ENCODE assay signal across 1 cellular context in the genomic region with DNA sequence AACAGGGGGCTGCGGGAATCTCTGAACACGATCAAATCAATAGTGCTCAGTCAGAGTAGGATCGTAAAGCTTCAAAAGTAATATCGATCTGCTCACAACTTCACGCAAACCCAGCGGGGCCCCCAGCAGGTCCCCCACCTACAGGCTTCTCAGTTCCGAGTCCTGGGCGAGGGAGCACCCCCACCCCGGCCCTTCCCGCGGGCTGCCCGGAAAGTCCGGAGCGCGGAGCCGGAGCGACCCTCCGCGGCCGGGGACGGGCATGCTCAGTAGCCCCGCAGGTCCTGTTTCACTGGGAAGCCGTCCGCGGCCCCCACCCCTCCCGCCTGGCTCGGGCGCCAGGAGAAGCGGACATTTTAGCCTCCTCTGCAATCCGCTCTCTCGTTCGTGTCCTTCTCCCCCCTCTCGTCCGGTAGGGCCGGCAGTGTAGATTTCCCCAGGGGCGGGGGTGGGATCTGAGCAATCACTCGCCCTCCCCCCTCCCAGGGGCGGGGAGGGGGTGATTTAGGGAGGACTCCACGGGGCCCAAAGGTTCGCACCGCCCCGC.
A peak's percentile ranks its signal among the peaks of the same experiment; 100 is the strongest.
TF ChIP-seq lines count a peak whose summit lies in the region.

No MANE protein-coding gene starts in this region.

TF ChIP-seq in HepG2, 621 proteins besides CTCF, POLR2A, EP300 and RAD21 (continued from another document and continues in another):
- TF ChIP-seq, protein P1, sequence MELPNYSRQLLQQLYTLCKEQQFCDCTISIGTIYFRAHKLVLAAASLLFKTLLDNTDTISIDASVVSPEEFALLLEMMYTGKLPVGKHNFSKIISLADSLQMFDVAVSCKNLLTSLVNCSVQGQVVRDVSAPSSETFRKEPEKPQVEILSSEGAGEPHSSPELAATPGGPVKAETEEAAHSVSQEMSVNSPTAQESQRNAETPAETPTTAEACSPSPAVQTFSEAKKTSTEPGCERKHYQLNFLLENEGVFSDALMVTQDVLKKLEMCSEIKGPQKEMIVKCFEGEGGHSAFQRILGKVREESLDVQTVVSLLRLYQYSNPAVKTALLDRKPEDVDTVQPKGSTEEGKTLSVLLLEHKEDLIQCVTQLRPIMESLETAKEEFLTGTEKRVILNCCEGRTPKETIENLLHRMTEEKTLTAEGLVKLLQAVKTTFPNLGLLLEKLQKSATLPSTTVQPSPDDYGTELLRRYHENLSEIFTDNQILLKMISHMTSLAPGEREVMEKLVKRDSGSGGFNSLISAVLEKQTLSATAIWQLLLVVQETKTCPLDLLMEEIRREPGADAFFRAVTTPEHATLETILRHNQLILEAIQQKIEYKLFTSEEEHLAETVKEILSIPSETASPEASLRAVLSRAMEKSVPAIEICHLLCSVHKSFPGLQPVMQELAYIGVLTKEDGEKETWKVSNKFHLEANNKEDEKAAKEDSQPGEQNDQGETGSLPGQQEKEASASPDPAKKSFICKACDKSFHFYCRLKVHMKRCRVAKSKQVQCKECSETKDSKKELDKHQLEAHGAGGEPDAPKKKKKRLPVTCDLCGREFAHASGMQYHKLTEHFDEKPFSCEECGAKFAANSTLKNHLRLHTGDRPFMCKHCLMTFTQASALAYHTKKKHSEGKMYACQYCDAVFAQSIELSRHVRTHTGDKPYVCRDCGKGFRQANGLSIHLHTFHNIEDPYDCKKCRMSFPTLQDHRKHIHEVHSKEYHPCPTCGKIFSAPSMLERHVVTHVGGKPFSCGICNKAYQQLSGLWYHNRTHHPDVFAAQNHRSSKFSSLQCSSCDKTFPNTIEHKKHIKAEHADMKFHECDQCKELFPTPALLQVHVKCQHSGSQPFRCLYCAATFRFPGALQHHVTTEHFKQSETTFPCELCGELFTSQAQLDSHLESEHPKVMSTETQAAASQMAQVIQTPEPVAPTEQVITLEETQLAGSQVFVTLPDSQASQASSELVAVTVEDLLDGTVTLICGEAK (IDR thresholded peaks at IDR 0.05) = no peak
- TF ChIP-seq, protein P1 (CRISPR knock-in tag; IDR thresholded peaks at IDR 0.05) = peak; percentile 65
- TF ChIP-seq, protein P2, sequence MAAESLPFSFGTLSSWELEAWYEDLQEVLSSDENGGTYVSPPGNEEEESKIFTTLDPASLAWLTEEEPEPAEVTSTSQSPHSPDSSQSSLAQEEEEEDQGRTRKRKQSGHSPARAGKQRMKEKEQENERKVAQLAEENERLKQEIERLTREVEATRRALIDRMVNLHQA (CRISPR knock-in tag; IDR thresholded peaks at IDR 0.05) = no peak
- TF ChIP-seq MAFK (conservative IDR thresholded peaks at IDR 0.05 in 1 of 2, IDR thresholded peaks at IDR 0.05 in 1 of 2; ENCODE audit: low read length in 2 of 2) (no peak), ZNF224 (CRISPR knock-in tag; IDR thresholded peaks at IDR 0.05) (0 out of 2 replicates have a peak, but pooled peaks have one; percentile 54), ISX (CRISPR knock-in tag; conservative IDR thresholded peaks at IDR 0.05) (peak; percentile 68; the same call in 1 of the 2 replicates), ZNF556 (CRISPR knock-in tag; IDR thresholded peaks at IDR 0.05; ENCODE audit: borderline replicate concordance) (no peak; the same call in 1 of the 2 replicates), POLR2G (IDR thresholded peaks at IDR 0.05; ENCODE audit: low read depth, low read length) (peak; percentile 61; the same call in 1 of the 2 replicates), ZNF660 (CRISPR knock-in tag; IDR thresholded peaks at IDR 0.05; ENCODE audit: borderline replicate concordance, low read depth) (no peak), ZNF782 (CRISPR knock-in tag; IDR thresholded peaks at IDR 0.05; ENCODE audit: borderline replicate concordance) (peak; percentile 44; the same call in 1 of the 2 replicates), ZSCAN31 (CRISPR knock-in tag; IDR thresholded peaks at IDR 0.05; ENCODE audit: low read depth) (peak; percentile 84; the same call in 1 of the 2 replicates)
- TF ChIP-seq, protein P3, sequence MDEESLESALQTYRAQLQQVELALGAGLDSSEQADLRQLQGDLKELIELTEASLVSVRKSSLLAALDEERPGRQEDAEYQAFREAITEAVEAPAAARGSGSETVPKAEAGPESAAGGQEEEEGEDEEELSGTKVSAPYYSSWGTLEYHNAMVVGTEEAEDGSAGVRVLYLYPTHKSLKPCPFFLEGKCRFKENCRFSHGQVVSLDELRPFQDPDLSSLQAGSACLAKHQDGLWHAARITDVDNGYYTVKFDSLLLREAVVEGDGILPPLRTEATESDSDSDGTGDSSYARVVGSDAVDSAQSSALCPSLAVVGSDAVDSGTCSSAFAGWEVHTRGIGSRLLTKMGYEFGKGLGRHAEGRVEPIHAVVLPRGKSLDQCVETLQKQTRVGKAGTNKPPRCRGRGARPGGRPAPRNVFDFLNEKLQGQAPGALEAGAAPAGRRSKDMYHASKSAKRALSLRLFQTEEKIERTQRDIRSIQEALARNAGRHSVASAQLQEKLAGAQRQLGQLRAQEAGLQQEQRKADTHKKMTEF (CRISPR knock-in tag; IDR thresholded peaks at IDR 0.05) = peak; percentile 41
- TF ChIP-seq, protein P4, sequence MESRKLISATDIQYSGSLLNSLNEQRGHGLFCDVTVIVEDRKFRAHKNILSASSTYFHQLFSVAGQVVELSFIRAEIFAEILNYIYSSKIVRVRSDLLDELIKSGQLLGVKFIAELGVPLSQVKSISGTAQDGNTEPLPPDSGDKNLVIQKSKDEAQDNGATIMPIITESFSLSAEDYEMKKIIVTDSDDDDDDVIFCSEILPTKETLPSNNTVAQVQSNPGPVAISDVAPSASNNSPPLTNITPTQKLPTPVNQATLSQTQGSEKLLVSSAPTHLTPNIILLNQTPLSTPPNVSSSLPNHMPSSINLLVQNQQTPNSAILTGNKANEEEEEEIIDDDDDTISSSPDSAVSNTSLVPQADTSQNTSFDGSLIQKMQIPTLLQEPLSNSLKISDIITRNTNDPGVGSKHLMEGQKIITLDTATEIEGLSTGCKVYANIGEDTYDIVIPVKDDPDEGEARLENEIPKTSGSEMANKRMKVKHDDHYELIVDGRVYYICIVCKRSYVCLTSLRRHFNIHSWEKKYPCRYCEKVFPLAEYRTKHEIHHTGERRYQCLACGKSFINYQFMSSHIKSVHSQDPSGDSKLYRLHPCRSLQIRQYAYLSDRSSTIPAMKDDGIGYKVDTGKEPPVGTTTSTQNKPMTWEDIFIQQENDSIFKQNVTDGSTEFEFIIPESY (CRISPR knock-in tag; IDR thresholded peaks at IDR 0.05) = peak; percentile 25; the same call in 1 of the 2 replicates
- TF ChIP-seq, protein P5, sequence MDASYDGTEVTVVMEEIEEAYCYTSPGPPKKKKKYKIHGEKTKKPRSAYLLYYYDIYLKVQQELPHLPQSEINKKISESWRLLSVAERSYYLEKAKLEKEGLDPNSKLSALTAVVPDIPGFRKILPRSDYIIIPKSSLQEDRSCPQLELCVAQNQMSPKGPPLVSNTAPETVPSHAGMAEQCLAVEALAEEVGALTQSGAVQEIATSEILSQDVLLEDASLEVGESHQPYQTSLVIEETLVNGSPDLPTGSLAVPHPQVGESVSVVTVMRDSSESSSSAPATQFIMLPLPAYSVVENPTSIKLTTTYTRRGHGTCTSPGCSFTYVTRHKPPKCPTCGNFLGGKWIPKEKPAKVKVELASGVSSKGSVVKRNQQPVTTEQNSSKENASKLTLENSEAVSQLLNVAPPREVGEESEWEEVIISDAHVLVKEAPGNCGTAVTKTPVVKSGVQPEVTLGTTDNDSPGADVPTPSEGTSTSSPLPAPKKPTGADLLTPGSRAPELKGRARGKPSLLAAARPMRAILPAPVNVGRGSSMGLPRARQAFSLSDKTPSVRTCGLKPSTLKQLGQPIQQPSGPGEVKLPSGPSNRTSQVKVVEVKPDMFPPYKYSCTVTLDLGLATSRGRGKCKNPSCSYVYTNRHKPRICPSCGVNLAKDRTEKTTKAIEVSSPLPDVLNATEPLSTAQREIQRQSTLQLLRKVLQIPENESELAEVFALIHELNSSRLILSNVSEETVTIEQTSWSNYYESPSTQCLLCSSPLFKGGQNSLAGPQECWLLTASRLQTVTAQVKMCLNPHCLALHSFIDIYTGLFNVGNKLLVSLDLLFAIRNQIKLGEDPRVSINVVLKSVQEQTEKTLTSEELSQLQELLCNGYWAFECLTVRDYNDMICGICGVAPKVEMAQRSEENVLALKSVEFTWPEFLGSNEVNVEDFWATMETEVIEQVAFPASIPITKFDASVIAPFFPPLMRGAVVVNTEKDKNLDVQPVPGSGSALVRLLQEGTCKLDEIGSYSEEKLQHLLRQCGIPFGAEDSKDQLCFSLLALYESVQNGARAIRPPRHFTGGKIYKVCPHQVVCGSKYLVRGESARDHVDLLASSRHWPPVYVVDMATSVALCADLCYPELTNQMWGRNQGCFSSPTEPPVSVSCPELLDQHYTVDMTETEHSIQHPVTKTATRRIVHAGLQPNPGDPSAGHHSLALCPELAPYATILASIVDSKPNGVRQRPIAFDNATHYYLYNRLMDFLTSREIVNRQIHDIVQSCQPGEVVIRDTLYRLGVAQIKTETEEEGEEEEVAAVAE (CRISPR knock-in tag; IDR thresholded peaks at IDR 0.05; ENCODE audit: borderline replicate concordance) = no peak
- TF ChIP-seq, protein P6, sequence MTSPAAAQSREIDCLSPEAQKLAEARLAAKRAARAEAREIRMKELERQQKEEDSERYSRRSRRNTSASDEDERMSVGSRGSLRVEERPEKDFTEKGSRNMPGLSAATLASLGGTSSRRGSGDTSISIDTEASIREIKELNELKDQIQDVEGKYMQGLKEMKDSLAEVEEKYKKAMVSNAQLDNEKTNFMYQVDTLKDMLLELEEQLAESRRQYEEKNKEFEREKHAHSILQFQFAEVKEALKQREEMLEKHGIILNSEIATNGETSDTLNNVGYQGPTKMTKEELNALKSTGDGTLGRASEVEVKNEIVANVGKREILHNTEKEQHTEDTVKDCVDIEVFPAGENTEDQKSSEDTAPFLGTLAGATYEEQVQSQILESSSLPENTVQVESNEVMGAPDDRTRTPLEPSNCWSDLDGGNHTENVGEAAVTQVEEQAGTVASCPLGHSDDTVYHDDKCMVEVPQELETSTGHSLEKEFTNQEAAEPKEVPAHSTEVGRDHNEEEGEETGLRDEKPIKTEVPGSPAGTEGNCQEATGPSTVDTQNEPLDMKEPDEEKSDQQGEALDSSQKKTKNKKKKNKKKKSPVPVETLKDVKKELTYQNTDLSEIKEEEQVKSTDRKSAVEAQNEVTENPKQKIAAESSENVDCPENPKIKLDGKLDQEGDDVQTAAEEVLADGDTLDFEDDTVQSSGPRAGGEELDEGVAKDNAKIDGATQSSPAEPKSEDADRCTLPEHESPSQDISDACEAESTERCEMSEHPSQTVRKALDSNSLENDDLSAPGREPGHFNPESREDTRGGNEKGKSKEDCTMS (CRISPR knock-in tag; conservative IDR thresholded peaks at IDR 0.05) = no peak
- TF ChIP-seq, protein P7, sequence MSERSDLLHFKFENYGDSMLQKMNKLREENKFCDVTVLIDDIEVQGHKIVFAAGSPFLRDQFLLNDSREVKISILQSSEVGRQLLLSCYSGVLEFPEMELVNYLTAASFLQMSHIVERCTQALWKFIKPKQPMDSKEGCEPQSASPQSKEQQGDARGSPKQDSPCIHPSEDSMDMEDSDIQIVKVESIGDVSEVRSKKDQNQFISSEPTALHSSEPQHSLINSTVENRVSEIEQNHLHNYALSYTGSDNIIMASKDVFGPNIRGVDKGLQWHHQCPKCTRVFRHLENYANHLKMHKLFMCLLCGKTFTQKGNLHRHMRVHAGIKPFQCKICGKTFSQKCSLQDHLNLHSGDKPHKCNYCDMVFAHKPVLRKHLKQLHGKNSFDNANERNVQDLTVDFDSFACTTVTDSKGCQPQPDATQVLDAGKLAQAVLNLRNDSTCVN (CRISPR knock-in tag; IDR thresholded peaks at IDR 0.05; ENCODE audit: borderline replicate concordance) = no peak
- TF ChIP-seq, protein P8, sequence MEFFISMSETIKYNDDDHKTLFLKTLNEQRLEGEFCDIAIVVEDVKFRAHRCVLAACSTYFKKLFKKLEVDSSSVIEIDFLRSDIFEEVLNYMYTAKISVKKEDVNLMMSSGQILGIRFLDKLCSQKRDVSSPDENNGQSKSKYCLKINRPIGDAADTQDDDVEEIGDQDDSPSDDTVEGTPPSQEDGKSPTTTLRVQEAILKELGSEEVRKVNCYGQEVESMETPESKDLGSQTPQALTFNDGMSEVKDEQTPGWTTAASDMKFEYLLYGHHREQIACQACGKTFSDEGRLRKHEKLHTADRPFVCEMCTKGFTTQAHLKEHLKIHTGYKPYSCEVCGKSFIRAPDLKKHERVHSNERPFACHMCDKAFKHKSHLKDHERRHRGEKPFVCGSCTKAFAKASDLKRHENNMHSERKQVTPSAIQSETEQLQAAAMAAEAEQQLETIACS (CRISPR knock-in tag; IDR thresholded peaks at IDR 0.05) = no peak
- TF ChIP-seq, protein P9, sequence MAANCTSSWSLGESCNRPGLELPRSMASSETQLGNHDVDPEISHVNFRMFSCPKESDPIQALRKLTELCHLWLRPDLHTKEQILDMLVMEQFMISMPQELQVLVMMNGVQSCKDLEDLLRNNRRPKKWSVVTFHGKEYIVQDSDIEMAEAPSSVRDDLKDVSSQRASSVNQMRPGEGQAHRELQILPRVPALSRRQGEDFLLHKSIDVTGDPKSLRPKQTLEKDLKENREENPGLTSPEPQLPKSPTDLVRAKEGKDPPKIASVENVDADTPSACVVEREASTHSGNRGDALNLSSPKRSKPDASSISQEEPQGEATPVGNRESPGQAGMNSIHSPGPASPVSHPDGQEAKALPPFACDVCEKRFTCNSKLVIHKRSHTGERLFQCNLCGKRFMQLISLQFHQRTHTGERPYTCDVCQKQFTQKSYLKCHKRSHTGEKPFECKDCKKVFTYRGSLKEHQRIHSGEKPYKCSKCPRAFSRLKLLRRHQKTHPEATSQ (CRISPR knock-in tag; IDR thresholded peaks at IDR 0.05; ENCODE audit: borderline replicate concordance) = peak; percentile 40; the same call in 1 of the 2 replicates
- TF ChIP-seq, protein P10, sequence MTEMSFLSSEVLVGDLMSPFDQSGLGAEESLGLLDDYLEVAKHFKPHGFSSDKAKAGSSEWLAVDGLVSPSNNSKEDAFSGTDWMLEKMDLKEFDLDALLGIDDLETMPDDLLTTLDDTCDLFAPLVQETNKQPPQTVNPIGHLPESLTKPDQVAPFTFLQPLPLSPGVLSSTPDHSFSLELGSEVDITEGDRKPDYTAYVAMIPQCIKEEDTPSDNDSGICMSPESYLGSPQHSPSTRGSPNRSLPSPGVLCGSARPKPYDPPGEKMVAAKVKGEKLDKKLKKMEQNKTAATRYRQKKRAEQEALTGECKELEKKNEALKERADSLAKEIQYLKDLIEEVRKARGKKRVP (CRISPR knock-in tag; IDR thresholded peaks at IDR 0.05) = no peak
